ENCODE assay signal across 1 cellular context in the genomic region with DNA sequence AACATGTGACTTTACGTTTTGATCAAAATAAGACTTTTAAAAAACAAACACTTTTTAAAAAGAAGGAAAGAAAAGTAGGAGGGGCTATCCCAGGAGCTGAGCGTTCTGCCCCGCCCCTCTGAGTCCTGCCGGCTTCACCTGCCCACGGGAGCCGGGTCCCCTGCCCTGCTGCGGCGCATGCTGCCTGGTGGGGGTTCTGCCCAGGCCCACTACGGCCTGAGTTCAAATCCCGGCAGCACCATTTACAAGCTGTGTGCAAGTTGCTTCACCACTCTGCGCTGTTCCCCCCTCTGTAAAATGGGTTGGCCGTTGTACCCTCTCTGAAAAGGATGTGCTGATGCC.
A peak's percentile ranks its signal among the peaks of the same experiment; 100 is the strongest.
TF ChIP-seq lines count a peak whose summit lies in the region.

No MANE protein-coding gene starts in this region.

TF ChIP-seq in HepG2, 621 proteins besides CTCF, POLR2A, EP300 and RAD21 (continued from another document and continues in another):
- TF ChIP-seq ZNF569 (CRISPR knock-in tag; IDR thresholded peaks at IDR 0.05; ENCODE audit: borderline replicate concordance): no peak
- TF ChIP-seq ZNF879 (CRISPR knock-in tag; IDR thresholded peaks at IDR 0.05): no peak
- TF ChIP-seq ATAD3A (CRISPR knock-in tag; IDR thresholded peaks at IDR 0.05): no peak
- TF ChIP-seq ZNF329 (CRISPR knock-in tag; IDR thresholded peaks at IDR 0.05; ENCODE audit: low read depth): no peak
- TF ChIP-seq, protein P1, sequence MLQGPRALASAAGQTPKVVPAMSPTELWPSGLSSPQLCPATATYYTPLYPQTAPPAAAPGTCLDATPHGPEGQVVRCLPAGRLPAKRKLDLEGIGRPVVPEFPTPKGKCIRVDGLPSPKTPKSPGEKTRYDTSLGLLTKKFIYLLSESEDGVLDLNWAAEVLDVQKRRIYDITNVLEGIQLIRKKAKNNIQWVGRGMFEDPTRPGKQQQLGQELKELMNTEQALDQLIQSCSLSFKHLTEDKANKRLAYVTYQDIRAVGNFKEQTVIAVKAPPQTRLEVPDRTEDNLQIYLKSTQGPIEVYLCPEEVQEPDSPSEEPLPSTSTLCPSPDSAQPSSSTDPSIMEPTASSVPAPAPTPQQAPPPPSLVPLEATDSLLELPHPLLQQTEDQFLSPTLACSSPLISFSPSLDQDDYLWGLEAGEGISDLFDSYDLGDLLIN (CRISPR knock-in tag; IDR thresholded peaks at IDR 0.05; ENCODE audit: borderline replicate concordance): 0 out of 2 replicates have a peak, but pooled peaks have one; percentile 62
- no peak for TF ChIP-seq KAT2B (IDR thresholded peaks at IDR 0.05; ENCODE audit: borderline replicate concordance, low read depth, low read length)
- TF ChIP-seq, protein P2, sequence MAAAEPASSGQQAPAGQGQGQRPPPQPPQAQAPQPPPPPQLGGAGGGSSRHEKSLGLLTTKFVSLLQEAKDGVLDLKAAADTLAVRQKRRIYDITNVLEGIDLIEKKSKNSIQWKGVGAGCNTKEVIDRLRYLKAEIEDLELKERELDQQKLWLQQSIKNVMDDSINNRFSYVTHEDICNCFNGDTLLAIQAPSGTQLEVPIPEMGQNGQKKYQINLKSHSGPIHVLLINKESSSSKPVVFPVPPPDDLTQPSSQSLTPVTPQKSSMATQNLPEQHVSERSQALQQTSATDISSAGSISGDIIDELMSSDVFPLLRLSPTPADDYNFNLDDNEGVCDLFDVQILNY (CRISPR knock-in tag; conservative IDR thresholded peaks at IDR 0.05): no peak
- TF ChIP-seq STAG1 (CRISPR knock-in tag; IDR thresholded peaks at IDR 0.05): 0 out of 2 replicates have a peak, but pooled peaks have one; percentile 2
- TF ChIP-seq, protein P3, sequence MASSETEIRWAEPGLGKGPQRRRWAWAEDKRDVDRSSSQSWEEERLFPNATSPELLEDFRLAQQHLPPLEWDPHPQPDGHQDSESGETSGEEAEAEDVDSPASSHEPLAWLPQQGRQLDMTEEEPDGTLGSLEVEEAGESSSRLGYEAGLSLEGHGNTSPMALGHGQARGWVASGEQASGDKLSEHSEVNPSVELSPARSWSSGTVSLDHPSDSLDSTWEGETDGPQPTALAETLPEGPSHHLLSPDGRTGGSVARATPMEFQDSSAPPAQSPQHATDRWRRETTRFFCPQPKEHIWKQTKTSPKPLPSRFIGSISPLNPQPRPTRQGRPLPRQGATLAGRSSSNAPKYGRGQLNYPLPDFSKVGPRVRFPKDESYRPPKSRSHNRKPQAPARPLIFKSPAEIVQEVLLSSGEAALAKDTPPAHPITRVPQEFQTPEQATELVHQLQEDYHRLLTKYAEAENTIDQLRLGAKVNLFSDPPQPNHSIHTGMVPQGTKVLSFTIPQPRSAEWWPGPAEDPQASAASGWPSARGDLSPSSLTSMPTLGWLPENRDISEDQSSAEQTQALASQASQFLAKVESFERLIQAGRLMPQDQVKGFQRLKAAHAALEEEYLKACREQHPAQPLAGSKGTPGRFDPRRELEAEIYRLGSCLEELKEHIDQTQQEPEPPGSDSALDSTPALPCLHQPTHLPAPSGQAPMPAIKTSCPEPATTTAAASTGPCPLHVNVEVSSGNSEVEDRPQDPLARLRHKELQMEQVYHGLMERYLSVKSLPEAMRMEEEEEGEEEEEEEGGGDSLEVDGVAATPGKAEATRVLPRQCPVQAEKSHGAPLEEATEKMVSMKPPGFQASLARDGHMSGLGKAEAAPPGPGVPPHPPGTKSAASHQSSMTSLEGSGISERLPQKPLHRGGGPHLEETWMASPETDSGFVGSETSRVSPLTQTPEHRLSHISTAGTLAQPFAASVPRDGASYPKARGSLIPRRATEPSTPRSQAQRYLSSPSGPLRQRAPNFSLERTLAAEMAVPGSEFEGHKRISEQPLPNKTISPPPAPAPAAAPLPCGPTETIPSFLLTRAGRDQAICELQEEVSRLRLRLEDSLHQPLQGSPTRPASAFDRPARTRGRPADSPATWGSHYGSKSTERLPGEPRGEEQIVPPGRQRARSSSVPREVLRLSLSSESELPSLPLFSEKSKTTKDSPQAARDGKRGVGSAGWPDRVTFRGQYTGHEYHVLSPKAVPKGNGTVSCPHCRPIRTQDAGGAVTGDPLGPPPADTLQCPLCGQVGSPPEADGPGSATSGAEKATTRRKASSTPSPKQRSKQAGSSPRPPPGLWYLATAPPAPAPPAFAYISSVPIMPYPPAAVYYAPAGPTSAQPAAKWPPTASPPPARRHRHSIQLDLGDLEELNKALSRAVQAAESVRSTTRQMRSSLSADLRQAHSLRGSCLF (CRISPR knock-in tag; IDR thresholded peaks at IDR 0.05; ENCODE audit: borderline replicate concordance): peak; percentile 64; the same call in 1 of the 2 replicates
- TF ChIP-seq ZNF619 (CRISPR knock-in tag; IDR thresholded peaks at IDR 0.05): no peak
- TF ChIP-seq, protein P4, sequence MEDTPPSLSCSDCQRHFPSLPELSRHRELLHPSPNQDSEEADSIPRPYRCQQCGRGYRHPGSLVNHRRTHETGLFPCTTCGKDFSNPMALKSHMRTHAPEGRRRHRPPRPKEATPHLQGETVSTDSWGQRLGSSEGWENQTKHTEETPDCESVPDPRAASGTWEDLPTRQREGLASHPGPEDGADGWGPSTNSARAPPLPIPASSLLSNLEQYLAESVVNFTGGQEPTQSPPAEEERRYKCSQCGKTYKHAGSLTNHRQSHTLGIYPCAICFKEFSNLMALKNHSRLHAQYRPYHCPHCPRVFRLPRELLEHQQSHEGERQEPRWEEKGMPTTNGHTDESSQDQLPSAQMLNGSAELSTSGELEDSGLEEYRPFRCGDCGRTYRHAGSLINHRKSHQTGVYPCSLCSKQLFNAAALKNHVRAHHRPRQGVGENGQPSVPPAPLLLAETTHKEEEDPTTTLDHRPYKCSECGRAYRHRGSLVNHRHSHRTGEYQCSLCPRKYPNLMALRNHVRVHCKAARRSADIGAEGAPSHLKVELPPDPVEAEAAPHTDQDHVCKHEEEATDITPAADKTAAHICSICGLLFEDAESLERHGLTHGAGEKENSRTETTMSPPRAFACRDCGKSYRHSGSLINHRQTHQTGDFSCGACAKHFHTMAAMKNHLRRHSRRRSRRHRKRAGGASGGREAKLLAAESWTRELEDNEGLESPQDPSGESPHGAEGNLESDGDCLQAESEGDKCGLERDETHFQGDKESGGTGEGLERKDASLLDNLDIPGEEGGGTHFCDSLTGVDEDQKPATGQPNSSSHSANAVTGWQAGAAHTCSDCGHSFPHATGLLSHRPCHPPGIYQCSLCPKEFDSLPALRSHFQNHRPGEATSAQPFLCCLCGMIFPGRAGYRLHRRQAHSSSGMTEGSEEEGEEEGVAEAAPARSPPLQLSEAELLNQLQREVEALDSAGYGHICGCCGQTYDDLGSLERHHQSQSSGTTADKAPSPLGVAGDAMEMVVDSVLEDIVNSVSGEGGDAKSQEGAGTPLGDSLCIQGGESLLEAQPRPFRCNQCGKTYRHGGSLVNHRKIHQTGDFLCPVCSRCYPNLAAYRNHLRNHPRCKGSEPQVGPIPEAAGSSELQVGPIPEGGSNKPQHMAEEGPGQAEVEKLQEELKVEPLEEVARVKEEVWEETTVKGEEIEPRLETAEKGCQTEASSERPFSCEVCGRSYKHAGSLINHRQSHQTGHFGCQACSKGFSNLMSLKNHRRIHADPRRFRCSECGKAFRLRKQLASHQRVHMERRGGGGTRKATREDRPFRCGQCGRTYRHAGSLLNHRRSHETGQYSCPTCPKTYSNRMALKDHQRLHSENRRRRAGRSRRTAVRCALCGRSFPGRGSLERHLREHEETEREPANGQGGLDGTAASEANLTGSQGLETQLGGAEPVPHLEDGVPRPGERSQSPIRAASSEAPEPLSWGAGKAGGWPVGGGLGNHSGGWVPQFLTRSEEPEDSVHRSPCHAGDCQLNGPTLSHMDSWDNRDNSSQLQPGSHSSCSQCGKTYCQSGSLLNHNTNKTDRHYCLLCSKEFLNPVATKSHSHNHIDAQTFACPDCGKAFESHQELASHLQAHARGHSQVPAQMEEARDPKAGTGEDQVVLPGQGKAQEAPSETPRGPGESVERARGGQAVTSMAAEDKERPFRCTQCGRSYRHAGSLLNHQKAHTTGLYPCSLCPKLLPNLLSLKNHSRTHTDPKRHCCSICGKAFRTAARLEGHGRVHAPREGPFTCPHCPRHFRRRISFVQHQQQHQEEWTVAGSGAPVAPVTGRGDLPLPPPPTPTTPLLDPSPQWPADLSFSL (CRISPR knock-in tag; IDR thresholded peaks at IDR 0.05): 0 out of 2 replicates have a peak, but pooled peaks have one; percentile 13
- TF ChIP-seq MAZ (IDR thresholded peaks at IDR 0.05; ENCODE audit: borderline replicate concordance, low read depth, low read length): no peak
- 0 out of 2 replicates have a peak, but pooled peaks have one; percentile 5 for TF ChIP-seq MAZ (CRISPR knock-in tag; IDR thresholded peaks at IDR 0.05; ENCODE audit: low read depth)
- peak; percentile 71 for TF ChIP-seq U2AF1 (optimal IDR thresholded peaks at IDR 0.05; ENCODE audit: low read depth, low read length)
- TF ChIP-seq ARNTL (CRISPR knock-in tag; IDR thresholded peaks at IDR 0.05): no peak
- peak; percentile 64; the same call in 1 of the 2 replicates for TF ChIP-seq ZNF598 (CRISPR knock-in tag; IDR thresholded peaks at IDR 0.05; ENCODE audit: borderline replicate concordance)
- TF ChIP-seq ZNF775 (CRISPR knock-in tag; IDR thresholded peaks at IDR 0.05; ENCODE audit: borderline replicate concordance): 0 out of 2 replicates have a peak, but pooled peaks have one; percentile 0
- TF ChIP-seq, protein P5, sequence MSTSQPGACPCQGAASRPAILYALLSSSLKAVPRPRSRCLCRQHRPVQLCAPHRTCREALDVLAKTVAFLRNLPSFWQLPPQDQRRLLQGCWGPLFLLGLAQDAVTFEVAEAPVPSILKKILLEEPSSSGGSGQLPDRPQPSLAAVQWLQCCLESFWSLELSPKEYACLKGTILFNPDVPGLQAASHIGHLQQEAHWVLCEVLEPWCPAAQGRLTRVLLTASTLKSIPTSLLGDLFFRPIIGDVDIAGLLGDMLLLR (CRISPR knock-in tag; IDR thresholded peaks at IDR 0.05): no peak
- TF ChIP-seq, protein P6, sequence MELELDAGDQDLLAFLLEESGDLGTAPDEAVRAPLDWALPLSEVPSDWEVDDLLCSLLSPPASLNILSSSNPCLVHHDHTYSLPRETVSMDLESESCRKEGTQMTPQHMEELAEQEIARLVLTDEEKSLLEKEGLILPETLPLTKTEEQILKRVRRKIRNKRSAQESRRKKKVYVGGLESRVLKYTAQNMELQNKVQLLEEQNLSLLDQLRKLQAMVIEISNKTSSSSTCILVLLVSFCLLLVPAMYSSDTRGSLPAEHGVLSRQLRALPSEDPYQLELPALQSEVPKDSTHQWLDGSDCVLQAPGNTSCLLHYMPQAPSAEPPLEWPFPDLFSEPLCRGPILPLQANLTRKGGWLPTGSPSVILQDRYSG (CRISPR knock-in tag; IDR thresholded peaks at IDR 0.05): peak; percentile 60; the same call in 1 of the 2 replicates
- TF ChIP-seq, protein P7, sequence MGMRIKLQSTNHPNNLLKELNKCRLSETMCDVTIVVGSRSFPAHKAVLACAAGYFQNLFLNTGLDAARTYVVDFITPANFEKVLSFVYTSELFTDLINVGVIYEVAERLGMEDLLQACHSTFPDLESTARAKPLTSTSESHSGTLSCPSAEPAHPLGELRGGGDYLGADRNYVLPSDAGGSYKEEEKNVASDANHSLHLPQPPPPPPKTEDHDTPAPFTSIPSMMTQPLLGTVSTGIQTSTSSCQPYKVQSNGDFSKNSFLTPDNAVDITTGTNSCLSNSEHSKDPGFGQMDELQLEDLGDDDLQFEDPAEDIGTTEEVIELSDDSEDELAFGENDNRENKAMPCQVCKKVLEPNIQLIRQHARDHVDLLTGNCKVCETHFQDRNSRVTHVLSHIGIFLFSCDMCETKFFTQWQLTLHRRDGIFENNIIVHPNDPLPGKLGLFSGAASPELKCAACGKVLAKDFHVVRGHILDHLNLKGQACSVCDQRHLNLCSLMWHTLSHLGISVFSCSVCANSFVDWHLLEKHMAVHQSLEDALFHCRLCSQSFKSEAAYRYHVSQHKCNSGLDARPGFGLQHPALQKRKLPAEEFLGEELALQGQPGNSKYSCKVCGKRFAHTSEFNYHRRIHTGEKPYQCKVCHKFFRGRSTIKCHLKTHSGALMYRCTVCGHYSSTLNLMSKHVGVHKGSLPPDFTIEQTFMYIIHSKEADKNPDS (CRISPR knock-in tag; IDR thresholded peaks at IDR 0.05): no peak
- TF ChIP-seq ZNF337 (CRISPR knock-in tag; IDR thresholded peaks at IDR 0.05; ENCODE audit: borderline replicate concordance, low read depth): no peak
- peak; percentile 40; the same call in 1 of the 2 replicates for TF ChIP-seq ZNF790 (CRISPR knock-in tag; IDR thresholded peaks at IDR 0.05; ENCODE audit: borderline replicate concordance)
- TF ChIP-seq, protein P8, sequence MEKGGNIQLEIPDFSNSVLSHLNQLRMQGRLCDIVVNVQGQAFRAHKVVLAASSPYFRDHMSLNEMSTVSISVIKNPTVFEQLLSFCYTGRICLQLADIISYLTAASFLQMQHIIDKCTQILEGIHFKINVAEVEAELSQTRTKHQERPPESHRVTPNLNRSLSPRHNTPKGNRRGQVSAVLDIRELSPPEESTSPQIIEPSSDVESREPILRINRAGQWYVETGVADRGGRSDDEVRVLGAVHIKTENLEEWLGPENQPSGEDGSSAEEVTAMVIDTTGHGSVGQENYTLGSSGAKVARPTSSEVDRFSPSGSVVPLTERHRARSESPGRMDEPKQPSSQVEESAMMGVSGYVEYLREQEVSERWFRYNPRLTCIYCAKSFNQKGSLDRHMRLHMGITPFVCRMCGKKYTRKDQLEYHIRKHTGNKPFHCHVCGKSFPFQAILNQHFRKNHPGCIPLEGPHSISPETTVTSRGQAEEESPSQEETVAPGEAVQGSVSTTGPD (CRISPR knock-in tag; IDR thresholded peaks at IDR 0.05): no peak
- no peak for TF ChIP-seq JUNB (CRISPR knock-in tag; IDR thresholded peaks at IDR 0.05; ENCODE audit: borderline replicate concordance)
